Comparison of ENCODE assay signal across 12 cellular contexts in genomic region chr5:148401604-148402003, GRCh38. TPM values are rescaled to one million over a fixed set of nuclear protein-coding genes. Genes with fewer than 3 reads are reported as not detected.
DNase-seq lines count a peak whose midpoint lies in the region; ATAC-seq and TF ChIP-seq lines count a peak whose summit lies in the region.
"Had no signal": no experiment of that assay in that cellular context is flagged by ENCODE, and none has a peak within 500 bp of the region (broad histone marks: within the 10 kb centered on the region; RNA-seq: fewer than 3 reads in every experiment).

No MANE protein-coding gene starts in this region.

- H3K4me3 Mint-ChIP-seq in activated T-helper 17 cell treated with anti-CD3 and anti-CD28 coated beads, Interleukin-2, amount 50 U/mL, for 72 hours, result peak overlapping the region; percentile 8

- H3K27ac Mint-ChIP-seq in activated T-helper 17 cell treated with anti-CD3 and anti-CD28 coated beads, Interleukin-2, amount 50 U/mL, for 72 hours, result peak overlapping the region; percentile 80

- H3K4me1 Mint-ChIP-seq in activated T-helper 17 cell treated with anti-CD3 and anti-CD28 coated beads, Interleukin-2, amount 50 U/mL, for 72 hours, result peaks cover 9% of the 10 kb centered on the region

- TF ChIP-seq POLR2A in heart left ventricle (IDR thresholded peaks at IDR 0.05), result no peak
- no peak for TF ChIP-seq POLR2A in upper lobe of left lung (IDR thresholded peaks at IDR 0.05)

- H3K36me3 ChIP-seq in heart left ventricle (peaks cover 0 to 98% (median 75%) of the 10 kb centered on the region in 9 donors), left lung (peaks cover 0 to 58% of the 10 kb centered on the region in 2 donors), upper lobe of left lung (peaks cover 4 to 69% (median 23%) of the 10 kb centered on the region in 4 donors)

- peak overlapping the region in 9 of 12 donors; percentile 15 to 85 (median 29) for H3K27ac ChIP-seq in heart left ventricle
- H3K27ac ChIP-seq in left lung, result peak overlapping the region; percentile 64 to 77
- H3K27ac ChIP-seq in upper lobe of left lung, result peak overlapping the region; percentile 50 to 62 (median 56)
- H3K27ac ChIP-seq: C4-2B had no signal

- H3K9me3 ChIP-seq in heart left ventricle (no peaks in the 10 kb centered on the region), left lung (no peaks in the 10 kb centered on the region), upper lobe of left lung (no peaks in the 10 kb centered on the region)

- H3K4me1 ChIP-seq in heart left ventricle (peaks cover 0 to 71% (median 31%) of the 10 kb centered on the region in 12 donors), left lung (peaks cover 9 to 69% of the 10 kb centered on the region in 2 donors), upper lobe of left lung (peaks cover 15 to 54% (median 43%) of the 10 kb centered on the region in 4 donors)

- H3K4me3 ChIP-seq in heart left ventricle (no peak overlapping the region), left lung (no peak overlapping the region), upper lobe of left lung (no peak overlapping the region)

- peak in 1 of 4 donors; percentile 43 for TF ChIP-seq EP300 in upper lobe of left lung (IDR thresholded peaks at IDR 0.05)

- no peaks in the 10 kb centered on the region for H3K27me3 Mint-ChIP-seq in activated T-helper 17 cell treated with anti-CD3 and anti-CD28 coated beads, Interleukin-2, amount 50 U/mL, for 72 hours

- ATAC-seq in heart left ventricle, result peak in 2 of 4 donors; percentile 44 to 47
- ATAC-seq in Right ventricle myocardium superior (ENCODE audit: poor library complexity), result no peak
- ATAC-seq in activated T-helper 17 cell treated with anti-CD3 and anti-CD28 coated beads, Interleukin-2, amount 50 U/mL, for 72 hours (replicated peaks), result no peak
- ATAC-seq in left lung, result peak; percentile 60
- peak in 1 of 2 donors; percentile 38 for ATAC-seq in upper lobe of left lung (ENCODE audit: low FRiP score in 2 of 2)
- ATAC-seq in GM19324 (IDR thresholded peaks at IDR 0.05; ENCODE audit: low FRiP score, unreplicated experiment), result no peak

- H3K27me3 ChIP-seq in heart left ventricle (no peaks in the 10 kb centered on the region), left lung (no peaks in the 10 kb centered on the region), upper lobe of left lung (no peaks in the 10 kb centered on the region)

- intact Hi-C loops in heart left ventricle (cut with DNase I) (no loop called here), Right ventricle myocardium superior (cut with DNase I) (no loop called here), left lung (cut with DNase I) (no loop called here)

- WGBS in heart left ventricle, 4 donors, result 36 to 63% (median 47%) methylated on average over 2 of the region's 2 CpGs
- 20 to 28% methylated on average over 2 of the region's 2 CpGs for WGBS in upper lobe of left lung, 2 donors

- no peaks in the 10 kb centered on the region for H3K9me3 Mint-ChIP-seq in activated T-helper 17 cell treated with anti-CD3 and anti-CD28 coated beads, Interleukin-2, amount 50 U/mL, for 72 hours

- peaks cover 100% of the 10 kb centered on the region for H3K36me3 Mint-ChIP-seq in activated T-helper 17 cell treated with anti-CD3 and anti-CD28 coated beads, Interleukin-2, amount 50 U/mL, for 72 hours (ENCODE audit: low read depth)

- TF ChIP-seq CTCF in heart left ventricle (IDR thresholded peaks at IDR 0.05) (no peak), left lung (IDR thresholded peaks at IDR 0.05) (no peak), upper lobe of left lung (IDR thresholded peaks at IDR 0.05) (no peak), GM10266 (IDR thresholded peaks at IDR 0.05; ENCODE audit: control insufficient read depth, insufficient read depth, low read depth, missing control alignments) (no peak)

- DNase-seq in heart left ventricle (no peak), Right ventricle myocardium superior (no peak), left lung (no peak), upper lobe of left lung (no peak), GM10266 (ENCODE audit: extremely low spot score) (no peak), NCI-H146 treated with DMSO at 0.1 percent for 48 hours (lab: John Stamatoyannopoulos, UW; ENCODE audit: unreplicated experiment) (no peak)
- DNase-seq: activated CD4-positive, alpha-beta T cell treated with anti-CD3 and anti-CD28 coated beads, Interleukin-2, amount 50 U/mL, for 1 hour; NCI-H2081; RPMI8226 had no signal

RNA-seq across cellular contexts. Expression of gene FBXO38, which starts 17.8 kb away (rescaled TPM):
- 10 to 100 TPM; 29.1 to 56.0 (median 48.2) TPM for total RNA-seq in heart left ventricle
- polyA plus RNA-seq in heart left ventricle, result 10 to 100 TPM; 11.7 to 15.1 TPM
- total RNA-seq in Right ventricle myocardium superior, result 28.9 TPM
- total RNA-seq in activated T-helper 17 cell treated with anti-CD3 and anti-CD28 coated beads, Interleukin-2, amount 50 U/mL, for 72 hours, result 10 to 100 TPM; 44.1 to 53.0 TPM
- 10 to 100 TPM; 55.4 to 72.9 TPM for total RNA-seq in left lung
- total RNA-seq in upper lobe of left lung, result 100 to 1,000 TPM in 2 of 6 donors, 10 to 100 TPM in 4; 33.0 to 103 (median 61.6) TPM
